ENCODE assay signal across 11 cellular contexts in genomic region chr15:52102468-52102867, GRCh38. TPM values are rescaled to one million over a fixed set of nuclear protein-coding genes. Genes with fewer than 3 reads are reported as not detected.
A peak's percentile ranks its signal among the peaks of the same experiment; 100 is the strongest.
DNase-seq lines count a peak whose midpoint lies in the region; ATAC-seq and TF ChIP-seq lines count a peak whose summit lies in the region.
"Had no signal": no experiment of that assay in that cellular context is flagged by ENCODE, and none has a peak within 500 bp of the region (broad histone marks: within the 10 kb centered on the region; RNA-seq: fewer than 3 reads in every experiment).

No MANE protein-coding gene starts in this region.

- H3K4me2 ChIP-seq in neural progenitor cell, result no peak overlapping the region

- H4K20me1 ChIP-seq in neural progenitor cell (ENCODE audit: low read depth), result no peaks in the 10 kb centered on the region

- H3K27ac ChIP-seq in AG04450 (ENCODE audit: low read depth, low read length) (peak overlapping the region; percentile 55), neural progenitor cell (no peak overlapping the region)

- no peaks in the 10 kb centered on the region for H3K27me3 Mint-ChIP-seq in activated B cell treated with CpG ODN at 0.5 μM for 24 hours
- no peaks in the 10 kb centered on the region for H3K27me3 Mint-ChIP-seq in neural progenitor cell (ENCODE audit: insufficient read depth, low read depth)

- H3K9me3 Mint-ChIP-seq in activated B cell treated with CpG ODN at 0.5 μM for 24 hours (no peaks in the 10 kb centered on the region), neural progenitor cell (peaks cover 2% of the 10 kb centered on the region)
- H3K9me3 Mint-ChIP-seq: activated T-helper 17 cell treated with anti-CD3 and anti-CD28 coated beads, Interleukin-2, amount 50 U/mL, for 72 hours; CD4-positive, alpha-beta memory T cell had no signal

- no peak overlapping the region for H3K4me3 Mint-ChIP-seq in activated B cell treated with CpG ODN at 0.5 μM for 24 hours
- no peak overlapping the region for H3K4me3 Mint-ChIP-seq in neural progenitor cell
- H3K4me3 Mint-ChIP-seq: activated T-helper 17 cell treated with anti-CD3 and anti-CD28 coated beads, Interleukin-2, amount 50 U/mL, for 72 hours; CD4-positive, alpha-beta memory T cell; naive thymus-derived CD4-positive, alpha-beta T cell had no signal

- in situ Hi-C loops in GM13977 (cut with MboI; ENCODE audit: low pct_unique_long_range_greater_than_20kb, low sequenced_read_pairs, unreplicated experiment), result no loop called here

- H3K9me3 ChIP-seq in AG04450 (ENCODE audit: control insufficient read depth, insufficient read depth, low read length), result no peaks in the 10 kb centered on the region; the same call in 1 of the 2 replicates
- H3K9me3 ChIP-seq in neural progenitor cell (ENCODE audit: low read depth), result no peaks in the 10 kb centered on the region

- H3K36me3 Mint-ChIP-seq in activated B cell treated with CpG ODN at 0.5 μM for 24 hours (ENCODE audit: low read depth) (no peaks in the 10 kb centered on the region), neural progenitor cell (no peaks in the 10 kb centered on the region)
- H3K36me3 Mint-ChIP-seq: naive thymus-derived CD4-positive, alpha-beta T cell had no signal

- ATAC-seq in activated B cell treated with CpG ODN at 0.5 μM for 24 hours (ENCODE audit: low read depth) (no peak), GM18517 (IDR thresholded peaks at IDR 0.05; ENCODE audit: unreplicated experiment) (no peak)
- ATAC-seq: activated T-helper 17 cell treated with anti-CD3 and anti-CD28 coated beads, Interleukin-2, amount 50 U/mL, for 72 hours; naive thymus-derived CD4-positive, alpha-beta T cell had no signal

- H3K79me2 ChIP-seq in neural progenitor cell (ENCODE audit: low read depth), result no peaks in the 10 kb centered on the region

- CTCF ChIA-PET in AG04450 (lab: Charles Lee) (no interaction called here), activated B cell treated with CpG ODN at 0.5 μM for 24 hours (lab: Charles Lee) (no interaction called here)

- DNase-seq in AG04450 (ENCODE audit: low read depth, low spot score) (peak; percentile 73), HCEC 1CT (peak; percentile 91), activated B cell treated with CpG ODN at 0.5 μM for 24 hours (no peak), fibroblast of pulmonary artery (ENCODE audit: low read depth) (peak; percentile 92), GM13977 (ENCODE audit: low spot score) (no peak), neural progenitor cell (ENCODE audit: low spot score) (no peak)
- no peak for DNase-seq in activated CD4-positive, alpha-beta T cell treated with anti-CD3 and anti-CD28 coated beads, Interleukin-2, amount 50 U/mL, for 48 hours
- DNase-seq: CD4-positive, alpha-beta memory T cell; naive thymus-derived CD4-positive, alpha-beta T cell had no signal

- H3K4me1 Mint-ChIP-seq in activated B cell treated with CpG ODN at 0.5 μM for 24 hours, result peaks cover 37% of the 10 kb centered on the region
- peaks cover 7% of the 10 kb centered on the region for H3K4me1 Mint-ChIP-seq in neural progenitor cell
- H3K4me1 Mint-ChIP-seq: activated T-helper 17 cell treated with anti-CD3 and anti-CD28 coated beads, Interleukin-2, amount 50 U/mL, for 72 hours; CD4-positive, alpha-beta memory T cell had no signal

- H3K4me1 ChIP-seq in neural progenitor cell, result no peaks in the 10 kb centered on the region

- H3K36me3 ChIP-seq in neural progenitor cell, result no peaks in the 10 kb centered on the region

- no peak overlapping the region for H3K9ac ChIP-seq in neural progenitor cell

- POLR2A ChIA-PET in AG04450 (lab: Yijun Ruan, JAX), result no interaction called here
- POLR2A ChIA-PET in activated B cell treated with CpG ODN at 0.5 μM for 24 hours (lab: Charles Lee), result interaction anchor here (1.2 kb wide), 1 partner anchor 77 kb away, joined by 5 read pairs; no protein-coding TSS in a partner anchor

- intact Hi-C loops in activated B cell treated with CpG ODN at 0.5 μM for 24 hours (cut with micrococcal nuclease), result loop anchor here (1.0 to 5.0 kb wide), 3 partner anchors 10 to 35 kb away; partner anchors contain the start of gene BCL2L10

- no peak overlapping the region for H2AFZ ChIP-seq in neural progenitor cell (replicated peaks)

- H3F3A ChIP-seq in neural progenitor cell (ENCODE audit: low read depth), result no peaks in the 10 kb centered on the region

- H3K27me3 ChIP-seq in AG04450 (ENCODE audit: control insufficient read depth, insufficient read depth, low read length) (no peaks in the 10 kb centered on the region), neural progenitor cell (no peaks in the 10 kb centered on the region)

- peak overlapping the region; percentile 13 for H3K27ac Mint-ChIP-seq in activated B cell treated with CpG ODN at 0.5 μM for 24 hours
- no peak overlapping the region for H3K27ac Mint-ChIP-seq in neural progenitor cell
- H3K27ac Mint-ChIP-seq: activated T-helper 17 cell treated with anti-CD3 and anti-CD28 coated beads, Interleukin-2, amount 50 U/mL, for 72 hours; CD4-positive, alpha-beta memory T cell; naive thymus-derived CD4-positive, alpha-beta T cell had no signal

- no peak for TF ChIP-seq CTCF in AG04450 (IDR thresholded peaks at IDR 0.05; ENCODE audit: low read depth, low read length)
- TF ChIP-seq CTCF in activated B cell treated with CpG ODN at 0.5 μM for 24 hours (IDR thresholded peaks at IDR 0.05), result no peak
- TF ChIP-seq CTCF in fibroblast of pulmonary artery (IDR thresholded peaks at IDR 0.05; ENCODE audit: low read length, missing control alignments), result no peak
- no peak for TF ChIP-seq CTCF in GM13977 (IDR thresholded peaks at IDR 0.05; ENCODE audit: extremely low read depth, insufficient read depth, missing control alignments)
- no peak for TF ChIP-seq CTCF in neural progenitor cell (IDR thresholded peaks at IDR 0.05)

- H3K4me3 ChIP-seq in AG04450 (ENCODE audit: low read depth, low read length), result no peak overlapping the region
- no peak overlapping the region for H3K4me3 ChIP-seq in fibroblast of pulmonary artery (replicated peaks; ENCODE audit: low read depth, low read length)
- no peak overlapping the region for H3K4me3 ChIP-seq in neural progenitor cell

RNA-seq across cellular contexts. Expression of gene BCL2L10, which starts 10.1 kb away (rescaled TPM):
- 0.11 and 0.15 TPM in 2 replicates for polyA plus RNA-seq in AG04450 (2011; rRNA removed)
- not detected in 2 replicates for polyA minus RNA-seq in AG04450 (2011; rRNA and poly(A)+ RNA removed)
- 0.39 and 0.42 TPM in 2 replicates for total RNA-seq in activated B cell treated with CpG ODN at 0.5 μM for 24 hours
- 0.22 and 0.31 TPM in 2 replicates for total RNA-seq in neural progenitor cell (ENCODE audit: low replicate concordance)
- total RNA-seq: activated T-helper 17 cell treated with anti-CD3 and anti-CD28 coated beads, Interleukin-2, amount 50 U/mL, for 72 hours had no signal
- polyA plus RNA-seq: CD4-positive, alpha-beta memory T cell; naive thymus-derived CD4-positive, alpha-beta T cell had no signal

Comparison
In these comparisons a context has a peak if more than half of its experiments do, and no peak if none do; other contexts are left out.
1. DNase-seq: peak in AG04450 (single experiment), HCEC 1CT (single experiment) and fibroblast of pulmonary artery (single experiment); none in activated B cell treated with CpG ODN at 0.5 μM for 24 hours (single experiment), GM13977 (single experiment), neural progenitor cell (single experiment) and activated CD4-positive, alpha-beta T cell treated with anti-CD3 and anti-CD28 coated beads, Interleukin-2, amount 50 U/mL, for 48 hours (0 of 2).